In genomic region chr5:173602423-173602822, GRCh38 we compare ENCODE assay signal across 1 cellular context.
A peak's percentile ranks its signal among the peaks of the same experiment; 100 is the strongest.
TF ChIP-seq lines count a peak whose summit lies in the region.

No MANE protein-coding gene starts in this region.

TF ChIP-seq in K562, 482 proteins besides CTCF, POLR2A, EP300 and RAD21 (continued from another document and continues in another):
- no peak for TF ChIP-seq ATF6 (CRISPR knock-in tag; IDR thresholded peaks at IDR 0.05)
- no peak for TF ChIP-seq PHF8 (IDR thresholded peaks at IDR 0.05; ENCODE audit: borderline replicate concordance, low read length)
- 0 out of 2 replicates have a peak, but pooled peaks have one; percentile 44 for TF ChIP-seq ARID1B (IDR thresholded peaks at IDR 0.05)
- TF ChIP-seq TAF7 (tag; IDR thresholded peaks at IDR 0.05) = no peak
- TF ChIP-seq ZBTB33 (CRISPR knock-in tag; IDR thresholded peaks at IDR 0.05) = no peak
- peak; percentile 56; the same call in 1 of the 2 replicates for TF ChIP-seq SMARCA4 (IDR thresholded peaks at IDR 0.05)
- no peak for TF ChIP-seq MECOM (CRISPR knock-in tag; IDR thresholded peaks at IDR 0.05)
- TF ChIP-seq PCBP1 (IDR thresholded peaks at IDR 0.05; ENCODE audit: low read depth, low read length, poor library complexity, severe bottlenecking) = no peak
- TF ChIP-seq TCF3 (CRISPR knock-in tag; IDR thresholded peaks at IDR 0.05) = peak; percentile 36
- TF ChIP-seq, protein P1, sequence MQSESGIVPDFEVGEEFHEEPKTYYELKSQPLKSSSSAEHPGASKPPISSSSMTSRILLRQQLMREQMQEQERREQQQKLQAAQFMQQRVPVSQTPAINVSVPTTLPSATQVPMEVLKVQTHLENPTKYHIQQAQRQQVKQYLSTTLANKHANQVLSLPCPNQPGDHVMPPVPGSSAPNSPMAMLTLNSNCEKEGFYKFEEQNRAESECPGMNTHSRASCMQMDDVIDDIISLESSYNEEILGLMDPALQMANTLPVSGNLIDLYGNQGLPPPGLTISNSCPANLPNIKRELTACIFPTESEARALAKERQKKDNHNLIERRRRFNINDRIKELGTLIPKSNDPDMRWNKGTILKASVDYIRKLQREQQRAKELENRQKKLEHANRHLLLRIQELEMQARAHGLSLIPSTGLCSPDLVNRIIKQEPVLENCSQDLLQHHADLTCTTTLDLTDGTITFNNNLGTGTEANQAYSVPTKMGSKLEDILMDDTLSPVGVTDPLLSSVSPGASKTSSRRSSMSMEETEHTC (IDR thresholded peaks at IDR 0.05) = peak; percentile 33; the same call in 1 of the 2 replicates
- no peak for TF ChIP-seq ZNF407 (IDR thresholded peaks at IDR 0.05; ENCODE audit: low read depth)
- no peak for TF ChIP-seq FUS (optimal IDR thresholded peaks at IDR 0.05; ENCODE audit: low read depth, low read length)
- no peak for TF ChIP-seq MED1 (CRISPR knock-in tag; IDR thresholded peaks at IDR 0.05; ENCODE audit: borderline replicate concordance)
- no peak for TF ChIP-seq ARID3B (CRISPR knock-in tag; IDR thresholded peaks at IDR 0.05; ENCODE audit: borderline replicate concordance)
- TF ChIP-seq, protein P2, sequence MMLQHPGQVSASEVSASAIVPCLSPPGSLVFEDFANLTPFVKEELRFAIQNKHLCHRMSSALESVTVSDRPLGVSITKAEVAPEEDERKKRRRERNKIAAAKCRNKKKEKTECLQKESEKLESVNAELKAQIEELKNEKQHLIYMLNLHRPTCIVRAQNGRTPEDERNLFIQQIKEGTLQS (IDR thresholded peaks at IDR 0.05) = peak; percentile 97
- TF ChIP-seq, protein P2 (CRISPR knock-in tag; conservative IDR thresholded peaks at IDR 0.05) = no peak
- TF ChIP-seq ZNF384 (IDR thresholded peaks at IDR 0.05; ENCODE audit: low read depth, low read length) = peak; percentile 76
- peak; percentile 63; the same call in 1 of the 2 replicates for TF ChIP-seq SOX6 (IDR thresholded peaks at IDR 0.05)
- no peak for TF ChIP-seq ATF1 (CRISPR knock-in tag; IDR thresholded peaks at IDR 0.05)
- peak; percentile 4; the same call in 1 of the 2 replicates for TF ChIP-seq ATF1 (tag; IDR thresholded peaks at IDR 0.05)
- no peak for TF ChIP-seq SP2 (IDR thresholded peaks at IDR 0.05; ENCODE audit: extremely low read depth, low read depth, low read length, poor library complexity, severe bottlenecking)
- TF ChIP-seq AFF4 (CRISPR knock-in tag; IDR thresholded peaks at IDR 0.05) = no peak
- no peak for TF ChIP-seq HMBOX1 (IDR thresholded peaks at IDR 0.05)
- TF ChIP-seq ATF4 (CRISPR knock-in tag; IDR thresholded peaks at IDR 0.05) = peak; percentile 87
- peak; percentile 52; the same call in 1 of the 2 replicates for TF ChIP-seq HDAC2 (IDR thresholded peaks at IDR 0.05)
- TF ChIP-seq ZNF655 (CRISPR knock-in tag; IDR thresholded peaks at IDR 0.05) = no peak
- no peak for TF ChIP-seq OTX1 (CRISPR knock-in tag; IDR thresholded peaks at IDR 0.05)
- no peak for TF ChIP-seq SRSF1 (IDR thresholded peaks at IDR 0.05; ENCODE audit: low read depth, low read length)
- TF ChIP-seq TAL1 (IDR thresholded peaks at IDR 0.05) = no peak
- TF ChIP-seq CXXC5 (CRISPR knock-in tag; IDR thresholded peaks at IDR 0.05) = 0 out of 2 replicates have a peak, but pooled peaks have one; percentile 16
- no peak for TF ChIP-seq NR2C2 (CRISPR knock-in tag; IDR thresholded peaks at IDR 0.05)
- peak; percentile 24; the same call in 1 of the 2 replicates for TF ChIP-seq NR2C2 (tag; IDR thresholded peaks at IDR 0.05)
- TF ChIP-seq MEIS2 (IDR thresholded peaks at IDR 0.05; ENCODE audit: partially characterized antibody) = no peak
- TF ChIP-seq NFE2 (IDR thresholded peaks at IDR 0.05; ENCODE audit: low read depth) = no peak
- 0 out of 2 replicates have a peak, but pooled peaks have one; percentile 19 for TF ChIP-seq CTBP1 (IDR thresholded peaks at IDR 0.05; ENCODE audit: borderline replicate concordance)
